In the genomic region with DNA sequence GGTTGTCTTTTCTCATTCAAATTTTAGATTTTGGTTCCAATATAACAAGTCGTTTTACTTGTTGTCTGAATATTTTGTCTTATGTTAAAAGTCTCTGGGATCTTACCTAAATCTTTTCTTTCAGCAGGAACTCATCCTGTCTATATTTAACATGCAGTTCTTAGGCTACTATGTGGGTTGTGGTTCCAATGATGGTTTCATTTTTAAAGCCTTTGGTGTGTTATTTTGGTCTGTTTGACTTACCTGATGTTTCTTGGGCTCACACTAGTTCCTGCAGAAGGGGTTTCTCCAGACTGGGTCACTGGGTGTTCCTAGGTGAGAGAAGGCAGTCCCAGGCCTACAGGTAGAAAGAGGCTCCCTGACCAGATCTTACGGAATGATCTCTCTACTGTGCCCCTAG, we compare ENCODE assay signal across 32 cellular contexts. TPM values are rescaled to one million over a fixed set of nuclear protein-coding genes. Genes with fewer than 3 reads are reported as not detected.
"Had no signal": no experiment of that assay in that cellular context is flagged by ENCODE, and none has a peak within 500 bp of the region (broad histone marks: within the 10 kb centered on the region; RNA-seq: fewer than 3 reads in every experiment).

No MANE protein-coding gene starts in this region.

- H3K27me3 Mint-ChIP-seq: memory B cell; naive B cell; stimulated activated memory B cell treated with anti-CD40 and anti-IgM and Interleukin-4, amounts not matched to agents 10 μg/mL and 1 μg/mL and 100 μg/mL, for 72 hours had no signal

- H3K4me3 Mint-ChIP-seq: memory B cell; mesothelial cell of epicardium; naive B cell; nephron; stimulated activated memory B cell treated with anti-CD40 and anti-IgM and Interleukin-4, amounts not matched to agents 10 μg/mL and 1 μg/mL and 100 μg/mL, for 72 hours had no signal

- H3K27me3 ChIP-seq: esophagus muscularis mucosa, foreskin keratinocyte, gastroesophageal sphincter, heart left ventricle, hepatocyte, ovary, sigmoid colon, spleen, testis, tibial artery, upper lobe of left lung had no signal

- H3K4me1 Mint-ChIP-seq: memory B cell; mesothelial cell of epicardium; nephron; stimulated activated memory B cell treated with anti-CD40 and anti-IgM and Interleukin-4, amounts not matched to agents 10 μg/mL and 1 μg/mL and 100 μg/mL, for 72 hours had no signal

- DNase-seq: dermis blood vessel endothelial cell; effector memory CD4-positive, alpha-beta T cell; foreskin keratinocyte; heart left ventricle; kidney; mucosa of descending colon; naive B cell; occipital lobe; ovary; posterior cingulate gyrus; psoas muscle; right cardiac atrium; sigmoid colon; spleen; stimulated activated CD4-positive, alpha-beta T cell treated with anti-CD3 and anti-CD28 coated beads, Interleukin-4, amount 100 ng/mL, for 4 hours; stimulated activated naive CD8-positive, alpha-beta T cell treated with anti-CD3 and anti-CD28 coated beads, Interleukin-15, Interleukin-2, amounts not matched to agents 100 U/mL and 50 U/mL, for 24 hours; substantia nigra; testis; tibial artery; upper lobe of left lung had no signal

- H3K9me3 ChIP-seq: esophagus muscularis mucosa, gastroesophageal sphincter, mucosa of descending colon, ovary, psoas muscle, sigmoid colon, testis, tibial artery, upper lobe of left lung had no signal

- H3K4me3 ChIP-seq: coronary artery, esophagus muscularis mucosa, gastroesophageal sphincter, heart left ventricle, hepatocyte, lung, mucosa of descending colon, ovary, psoas muscle, sigmoid colon, spleen, testis, tibial artery, upper lobe of left lung had no signal

- H3K36me3 Mint-ChIP-seq: naive B cell; stimulated activated memory B cell treated with anti-CD40 and anti-IgM and Interleukin-4, amounts not matched to agents 10 μg/mL and 1 μg/mL and 100 μg/mL, for 72 hours had no signal

- H2AFZ ChIP-seq: hepatocyte had no signal

- H3K4me2 ChIP-seq: hepatocyte had no signal

- H3K27ac ChIP-seq: coronary artery, esophagus muscularis mucosa, foreskin keratinocyte, gastroesophageal sphincter, heart left ventricle, hepatocyte, ovary, psoas muscle, sigmoid colon, spleen, testis, tibial artery, upper lobe of left lung had no signal

- H3K36me3 ChIP-seq: esophagus muscularis mucosa, gastroesophageal sphincter, heart left ventricle, ovary, sigmoid colon, spleen, tibial artery, upper lobe of left lung had no signal

- H3K4me1 ChIP-seq: esophagus muscularis mucosa, foreskin keratinocyte, gastroesophageal sphincter, heart left ventricle, psoas muscle, sigmoid colon, spleen, testis, tibial artery, upper lobe of left lung had no signal

- H3K27ac Mint-ChIP-seq: memory B cell; mesothelial cell of epicardium; nephron; stimulated activated memory B cell treated with anti-CD40 and anti-IgM and Interleukin-4, amounts not matched to agents 10 μg/mL and 1 μg/mL and 100 μg/mL, for 72 hours had no signal

RNA-seq across cellular contexts. Expression of gene PRL, which starts 17.4 kb away (rescaled TPM):
- polyA plus RNA-seq: endothelial cell of umbilical vein, fibroblast of lung, foreskin keratinocyte, heart left ventricle, hepatocyte, liver, right cardiac atrium had no signal
